Comparison of ENCODE assay signal across 8 cellular contexts in the genomic region with DNA sequence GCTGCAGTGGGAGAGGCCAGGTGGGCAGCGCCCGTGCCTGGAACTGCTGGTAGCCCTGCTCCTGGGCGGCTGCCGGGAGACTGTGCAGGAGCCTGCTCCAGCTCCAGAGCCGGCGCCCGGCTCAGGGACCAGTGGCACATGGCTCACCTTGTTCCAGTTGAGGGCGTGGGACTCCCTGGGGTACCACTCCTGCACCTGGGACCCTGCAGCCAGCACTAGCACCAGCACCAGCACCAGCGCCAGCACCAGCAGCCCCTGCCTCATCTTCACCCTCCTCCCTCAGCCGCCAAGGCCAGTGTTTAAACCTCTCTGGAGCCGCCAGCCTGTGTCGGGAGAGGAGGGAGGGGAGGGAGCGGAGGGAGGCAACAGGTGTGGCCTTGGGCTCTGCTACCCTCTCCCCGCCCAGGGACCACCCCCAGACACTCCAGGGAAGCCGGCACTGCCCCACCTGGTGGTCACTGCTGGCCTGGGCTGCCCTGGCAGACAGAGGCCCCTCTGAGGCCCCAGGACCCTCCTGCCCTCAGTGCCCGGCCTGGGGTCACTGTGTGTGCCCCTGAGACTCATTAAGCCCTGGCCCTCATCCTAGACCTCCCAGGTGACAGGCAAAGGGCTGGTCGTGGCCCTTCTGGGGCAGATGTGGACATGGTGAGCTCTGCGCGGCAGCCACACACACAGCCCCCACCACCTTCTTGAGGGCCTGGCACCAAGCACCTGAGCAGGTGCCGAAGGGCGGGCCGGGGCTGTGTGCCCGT.
DNase-seq lines count a peak whose midpoint lies in the region; ATAC-seq and TF ChIP-seq lines count a peak whose summit lies in the region.

TSS of gene LCN10 (minus strand) at position 301 of the 752 bp plus-strand sequence. CDS start at position 264, 37 bp downstream.

- DNase-seq in COLO668 (lab: John Stamatoyannopoulos, UW; ENCODE audit: unreplicated experiment), result peak; percentile 63
- peak; percentile 52 for DNase-seq in NCI-H2029 (lab: John Stamatoyannopoulos, UW)
- no peak for DNase-seq in central memory CD8-positive, alpha-beta T cell (ENCODE audit: low spot score in 2 of 2)
- peak; percentile 76 for DNase-seq in nephron progenitor cell
- DNase-seq in NOMO-1 treated with dmso at 0.1 percent for 144 hours (lab: John Stamatoyannopoulos, UW; ENCODE audit: unreplicated experiment), result no peak
- DNase-seq in T1000 (lab: John Stamatoyannopoulos, UW), result no peak
- no peak for DNase-seq in NOMO-1 (lab: John Stamatoyannopoulos, UW; ENCODE audit: unreplicated experiment in 2 of 2)

- H3K36me3 Mint-ChIP-seq in central memory CD8-positive, alpha-beta T cell (ENCODE audit: insufficient read depth), result peaks cover 1% of the 10 kb centered on the region
- H3K36me3 Mint-ChIP-seq in nephron progenitor cell (ENCODE audit: low read depth), result no peaks in the 10 kb centered on the region

- H3K4me1 Mint-ChIP-seq in central memory CD8-positive, alpha-beta T cell, result no peaks in the 10 kb centered on the region
- peaks cover 11% of the 10 kb centered on the region for H3K4me1 Mint-ChIP-seq in nephron progenitor cell

- no peak for ATAC-seq in central memory CD8-positive, alpha-beta T cell (replicated peaks; ENCODE audit: extremely low read depth, poor library complexity, severe bottlenecking)
- no peak for ATAC-seq in GM18867 (IDR thresholded peaks at IDR 0.05; ENCODE audit: unreplicated experiment)

- no peak within 1 kb of the TSS for H3K27ac Mint-ChIP-seq in central memory CD8-positive, alpha-beta T cell (ENCODE audit: low read depth)
- no peak within 1 kb of the TSS for H3K27ac Mint-ChIP-seq in nephron progenitor cell

- H3K27me3 Mint-ChIP-seq in central memory CD8-positive, alpha-beta T cell, result peaks cover 16% of the 10 kb centered on the region
- peaks cover 15% of the 10 kb centered on the region for H3K27me3 Mint-ChIP-seq in nephron progenitor cell (ENCODE audit: low read depth, poor library complexity)

- H3K9me3 Mint-ChIP-seq in central memory CD8-positive, alpha-beta T cell, result no peaks in the 10 kb centered on the region
- H3K9me3 Mint-ChIP-seq in nephron progenitor cell, result peaks cover 5% of the 10 kb centered on the region

- H3K4me3 Mint-ChIP-seq in central memory CD8-positive, alpha-beta T cell, result peak within 1 kb of the TSS; percentile 16
- no peak within 1 kb of the TSS for H3K4me3 Mint-ChIP-seq in nephron progenitor cell

- peak; percentile 51 for TF ChIP-seq CTCF in nephron progenitor cell (IDR thresholded peaks at IDR 0.05)

Comparison
In these comparisons a context has a peak if more than half of its experiments do, and no peak if none do; other contexts are left out.
1. DNase-seq: peak in COLO668 (single experiment), NCI-H2029 (single experiment) and nephron progenitor cell (single experiment); none in central memory CD8-positive, alpha-beta T cell (0 of 2), NOMO-1 treated with dmso at 0.1 percent for 144 hours (single experiment), T1000 (single experiment) and NOMO-1 (0 of 2).